8 cellular contexts compared by ENCODE assay signal in genomic region chr20:57464642-57465211, GRCh38.
DNase-seq lines count a peak whose midpoint lies in the region; ATAC-seq and FAIRE-seq lines count a peak whose summit lies in the region.

No MANE protein-coding gene starts in this region.

- H3K36me3 ChIP-seq in naive thymus-derived CD4-positive, alpha-beta T cell (ENCODE audit: control insufficient read depth in 2 of 3, insufficient read depth in 3 of 3, low read length in 3 of 3), result no peaks in the 10 kb centered on the region

- peak; percentile 30 for DNase-seq in EL
- peak; percentile 47 for DNase-seq in KBM-7
- no peak for DNase-seq in activated CD8-positive, alpha-beta T cell treated with anti-CD3 and anti-CD28 coated beads, Interleukin-2, amount 10 ng/mL, durations not matched to agents 7 days and 5 days
- DNase-seq in naive thymus-derived CD4-positive, alpha-beta T cell, result no peak
- no peak for DNase-seq in frontal cortex (ENCODE audit: low spot score in 2 of 2)
- no peak for DNase-seq in NCI-H1092 treated with DMSO at 0.1 percent for 48 hours (lab: John Stamatoyannopoulos, UW)
- no peak for DNase-seq in iPS-NIHi7 (ENCODE audit: extremely low spot score)

- ATAC-seq in activated CD8-positive, alpha-beta T cell treated with anti-CD3 and anti-CD28 coated beads, Interleukin-2, amount 10 ng/mL, durations not matched to agents 7 days and 5 days, result peak; percentile 55
- peak; percentile 74 for ATAC-seq in naive thymus-derived CD4-positive, alpha-beta T cell
- ATAC-seq in HG03432 (IDR thresholded peaks at IDR 0.05; ENCODE audit: unreplicated experiment), result no peak

- no peaks in the 10 kb centered on the region for H3K9me3 ChIP-seq in naive thymus-derived CD4-positive, alpha-beta T cell (ENCODE audit: control insufficient read depth in 2 of 3, low read length in 3 of 3)

- H3K27ac Mint-ChIP-seq in activated CD8-positive, alpha-beta T cell treated with anti-CD3 and anti-CD28 coated beads, Interleukin-2, amount 10 ng/mL, durations not matched to agents 7 days and 5 days, result no peak overlapping the region
- H3K27ac Mint-ChIP-seq in naive thymus-derived CD4-positive, alpha-beta T cell, result no peak overlapping the region

- intact Hi-C loops in naive thymus-derived CD4-positive, alpha-beta T cell (cut with micrococcal nuclease), result no loop called here

- H3K4me1 ChIP-seq in naive thymus-derived CD4-positive, alpha-beta T cell (ENCODE audit: control insufficient read depth in 2 of 2, insufficient read depth in 2 of 2, low read length in 2 of 2), result no peaks in the 10 kb centered on the region

- POLR2A ChIA-PET in activated CD8-positive, alpha-beta T cell treated with anti-CD3 and anti-CD28 coated beads, Interleukin-2, amount 10 ng/mL, durations not matched to agents 7 days and 5 days (lab: Charles Lee), result interaction anchor here (0.6 kb wide), 1 partner anchor 100 kb away, joined by 3 read pairs; no protein-coding TSS in a partner anchor
- POLR2A ChIA-PET in naive thymus-derived CD4-positive, alpha-beta T cell (lab: Charles Lee), result interaction anchor here (0.8 to 1.5 kb wide), 2 partner anchors 9 to 67 kb away, joined by 3 to 4 read pairs; no protein-coding TSS in a partner anchor

- H3K9me3 Mint-ChIP-seq in activated CD8-positive, alpha-beta T cell treated with anti-CD3 and anti-CD28 coated beads, Interleukin-2, amount 10 ng/mL, durations not matched to agents 7 days and 5 days (ENCODE audit: insufficient read depth), result no peaks in the 10 kb centered on the region
- H3K9me3 Mint-ChIP-seq in naive thymus-derived CD4-positive, alpha-beta T cell, result no peaks in the 10 kb centered on the region

- no peak for FAIRE-seq in frontal cortex (lab: Jason Lieb, UNC)

- H3K4me1 Mint-ChIP-seq in activated CD8-positive, alpha-beta T cell treated with anti-CD3 and anti-CD28 coated beads, Interleukin-2, amount 10 ng/mL, durations not matched to agents 7 days and 5 days (ENCODE audit: low read depth), result peaks cover 2% of the 10 kb centered on the region
- H3K4me1 Mint-ChIP-seq in naive thymus-derived CD4-positive, alpha-beta T cell, result peaks cover 0 to 15% (median 0%) of the 10 kb centered on the region in 7 donors

- H3K27ac ChIP-seq in naive thymus-derived CD4-positive, alpha-beta T cell (ENCODE audit: low read depth, low read length), result no peak overlapping the region

- no peak overlapping the region for H3K4me3 ChIP-seq in naive thymus-derived CD4-positive, alpha-beta T cell (ENCODE audit: low read length)

- no peaks in the 10 kb centered on the region for H3K36me3 Mint-ChIP-seq in activated CD8-positive, alpha-beta T cell treated with anti-CD3 and anti-CD28 coated beads, Interleukin-2, amount 10 ng/mL, durations not matched to agents 7 days and 5 days (ENCODE audit: low read depth)
- H3K36me3 Mint-ChIP-seq in naive thymus-derived CD4-positive, alpha-beta T cell, result no peaks in the 10 kb centered on the region

- CTCF ChIA-PET in activated CD8-positive, alpha-beta T cell treated with anti-CD3 and anti-CD28 coated beads, Interleukin-2, amount 10 ng/mL, durations not matched to agents 7 days and 5 days (lab: Charles Lee), result interaction anchor here (0.8 to 2.2 kb wide), 3 partner anchors 9 to 66 kb away, joined by 3 to 5 read pairs (median 4); no protein-coding TSS in a partner anchor
- CTCF ChIA-PET in naive thymus-derived CD4-positive, alpha-beta T cell (lab: Charles Lee), result interaction anchor here (0.6 to 1.1 kb wide), 2 partner anchors 14 to 130 kb away, joined by 3 to 5 read pairs; no protein-coding TSS in a partner anchor

- H3K27me3 ChIP-seq in naive thymus-derived CD4-positive, alpha-beta T cell (ENCODE audit: control insufficient read depth in 2 of 2, insufficient read depth in 2 of 2, low read length in 2 of 2), result no peaks in the 10 kb centered on the region

- in situ Hi-C loops in KBM-7 (cut with MboI; ENCODE audit: low pct_unique_long_range_greater_than_20kb, low sequenced_read_pairs), result no loop called here

- H3K4me3 Mint-ChIP-seq in activated CD8-positive, alpha-beta T cell treated with anti-CD3 and anti-CD28 coated beads, Interleukin-2, amount 10 ng/mL, durations not matched to agents 7 days and 5 days, result no peak overlapping the region
- H3K4me3 Mint-ChIP-seq in naive thymus-derived CD4-positive, alpha-beta T cell, result no peak overlapping the region

- no peaks in the 10 kb centered on the region for H3K27me3 Mint-ChIP-seq in activated CD8-positive, alpha-beta T cell treated with anti-CD3 and anti-CD28 coated beads, Interleukin-2, amount 10 ng/mL, durations not matched to agents 7 days and 5 days (ENCODE audit: low read depth)
- H3K27me3 Mint-ChIP-seq in naive thymus-derived CD4-positive, alpha-beta T cell, result no peaks in the 10 kb centered on the region

Comparison
In these comparisons a context has a peak if more than half of its experiments do, and no peak if none do; other contexts are left out.
1. DNase-seq: peak in EL (single experiment) and KBM-7 (single experiment); none in activated CD8-positive, alpha-beta T cell treated with anti-CD3 and anti-CD28 coated beads, Interleukin-2, amount 10 ng/mL, durations not matched to agents 7 days and 5 days (single experiment), naive thymus-derived CD4-positive, alpha-beta T cell (0 of 9), frontal cortex (0 of 2), NCI-H1092 treated with DMSO at 0.1 percent for 48 hours (single experiment) and iPS-NIHi7 (single experiment).